In genomic region chr17:72296456-72296855, GRCh38 we compare ENCODE assay signal across 18 cellular contexts.
"Had no signal": no experiment of that assay in that cellular context is flagged by ENCODE, and none has a peak within 500 bp of the region (broad histone marks: within the 10 kb centered on the region; RNA-seq: fewer than 3 reads in every experiment).

No MANE protein-coding gene starts in this region.

- H3K27me3 ChIP-seq: adrenal gland, pancreas had no signal

- H3K4me3 ChIP-seq: adrenal gland, coronary artery, left lung, mucosa of descending colon, pancreas had no signal

- H3K4me1 ChIP-seq: adrenal gland, left lung, pancreas had no signal

- H3K9me3 ChIP-seq: adrenal gland, left lung, mucosa of descending colon, pancreas had no signal

- DNase-seq: activated CD4-positive, alpha-beta memory T cell treated with anti-CD3 and anti-CD28 coated beads for 36 hours; activated CD8-positive, alpha-beta memory T cell treated with anti-CD3 and anti-CD28 coated beads, Interleukin-2, amount 10 ng/mL, durations not matched to agents 7 days and 5 days; activated naive CD4-positive, alpha-beta T cell treated with anti-CD3 and anti-CD28 coated beads, Interleukin-2, amount 50 U/mL, for 16 hours; activated T-cell treated with anti-CD3 and anti-CD28 coated beads, Interleukin-2, amount 50 U/mL, for 1 hour; adrenal gland; central memory CD4-positive, alpha-beta T cell; effector CD4-positive, alpha-beta T cell; kidney; left lung; mucosa of descending colon; naive thymus-derived CD4-positive, alpha-beta T cell; pancreas; stimulated activated CD4-positive, alpha-beta T cell treated with anti-CD3 and anti-CD28 coated beads, Interleukin-1b, Interleukin-23, amount 100 ng/mL, for 48 hours; stimulated activated naive CD8-positive, alpha-beta T cell treated with anti-CD3 and anti-CD28 coated beads, Interleukin-15, amount 100 ng/mL, for 72 hours; T-helper 1 cell had no signal

- H3K27ac ChIP-seq: adrenal gland, coronary artery, left lung, pancreas, VCaP had no signal

- H3K36me3 ChIP-seq: adrenal gland, left lung, pancreas had no signal

- ATAC-seq: activated CD8-positive, alpha-beta memory T cell treated with anti-CD3 and anti-CD28 coated beads, Interleukin-2, amount 10 ng/mL, durations not matched to agents 7 days and 5 days; left lung; mucosa of descending colon; naive thymus-derived CD4-positive, alpha-beta T cell; pancreas; sciatic nerve; stimulated activated naive CD8-positive, alpha-beta T cell treated with anti-CD3 and anti-CD28 coated beads, Interleukin-15, amount 100 ng/mL, for 72 hours had no signal
